Comparison of ENCODE assay signal across 8 cellular contexts in genomic region chr16:84532299-84532724, GRCh38. TPM values are rescaled to one million over a fixed set of nuclear protein-coding genes. Genes with fewer than 3 reads are reported as not detected.
DNase-seq lines count a peak whose midpoint lies in the region; ATAC-seq and TF ChIP-seq lines count a peak whose summit lies in the region.

No MANE protein-coding gene starts in this region.

- DNase-seq in NCI-H2171 treated with DMSO at 0.1 percent for 48 hours (lab: John Stamatoyannopoulos, UW) (peak; percentile 37), NCI-H2171 (lab: John Stamatoyannopoulos, UW) (no peak), lower lobe of right lung (no peak), uterus (peak; percentile 61 to 74), GM13977 (ENCODE audit: low spot score) (no peak), NCI-H146 (lab: John Stamatoyannopoulos, UW) (no peak), NCI-H2107 (lab: John Stamatoyannopoulos, UW) (no peak)

- H3K27me3 ChIP-seq in duodenal mucosa (ENCODE audit: control insufficient read depth in 1 of 2, insufficient read depth in 2 of 2, low read length in 2 of 2) (no peaks in the 10 kb centered on the region), lower lobe of right lung (ENCODE audit: low read depth) (no peaks in the 10 kb centered on the region), uterus (no peaks in the 10 kb centered on the region)

- TF ChIP-seq POLR2A in uterus (IDR thresholded peaks at IDR 0.05), result no peak

- H3K4me3 ChIP-seq in duodenal mucosa (ENCODE audit: low read depth in 1 of 2, low read length in 2 of 2), result no peak overlapping the region
- H3K4me3 ChIP-seq in lower lobe of right lung, result no peak overlapping the region
- no peak overlapping the region for H3K4me3 ChIP-seq in uterus

- no peak overlapping the region for H3K9ac ChIP-seq in duodenal mucosa (ENCODE audit: low read depth in 1 of 2, low read length in 2 of 2)

- intact Hi-C loops in lower lobe of right lung (cut with DNase I) (no loop called here), uterus (cut with DNase I; ENCODE audit: low total_unique reads) (no loop called here)

- ATAC-seq in lower lobe of right lung, result peak; percentile 82 to 83

- H3K9me3 ChIP-seq in duodenal mucosa (ENCODE audit: control insufficient read depth in 1 of 2, low read length in 2 of 2), result peaks cover 0 to 7% of the 10 kb centered on the region in 2 donors
- H3K9me3 ChIP-seq in lower lobe of right lung, result no peaks in the 10 kb centered on the region
- no peaks in the 10 kb centered on the region for H3K9me3 ChIP-seq in uterus

- in situ Hi-C loops in GM13977 (cut with MboI; ENCODE audit: low pct_unique_long_range_greater_than_20kb, low sequenced_read_pairs, unreplicated experiment), result no loop called here

- peak overlapping the region; percentile 67 for H3K27ac ChIP-seq in duodenal mucosa (ENCODE audit: low read depth, low read length)
- peak overlapping the region; percentile 79 for H3K27ac ChIP-seq in lower lobe of right lung
- H3K27ac ChIP-seq in uterus, result peak overlapping the region; percentile 61 to 73

- no peak for TF ChIP-seq CTCF in lower lobe of right lung (IDR thresholded peaks at IDR 0.05)
- TF ChIP-seq CTCF in uterus (IDR thresholded peaks at IDR 0.05), result no peak
- no peak for TF ChIP-seq CTCF in GM13977 (IDR thresholded peaks at IDR 0.05; ENCODE audit: extremely low read depth, insufficient read depth, missing control alignments)

- no peaks in the 10 kb centered on the region for H3K36me3 ChIP-seq in duodenal mucosa (ENCODE audit: control insufficient read depth in 1 of 2, insufficient read depth in 2 of 2, low read length in 2 of 2)
- H3K36me3 ChIP-seq in lower lobe of right lung, result no peaks in the 10 kb centered on the region
- H3K36me3 ChIP-seq in uterus, result no peaks in the 10 kb centered on the region

- H3K4me1 ChIP-seq in duodenal mucosa (ENCODE audit: control insufficient read depth in 1 of 2, insufficient read depth in 2 of 2, low read length in 2 of 2), result peaks cover 10 to 24% of the 10 kb centered on the region in 2 donors
- peaks cover 38% of the 10 kb centered on the region for H3K4me1 ChIP-seq in lower lobe of right lung
- H3K4me1 ChIP-seq in uterus, result peaks cover 8 to 16% of the 10 kb centered on the region in 2 donors

RNA-seq across cellular contexts. Expression of gene MEAK7, which starts 27.9 kb away (rescaled TPM):
- total RNA-seq in lower lobe of right lung (13.0 TPM), uterus (10 to 100 TPM; 11.3 to 26.8 (median 21.4) TPM)

Comparison
In these comparisons a context has a peak if more than half of its experiments do, and no peak if none do; other contexts are left out.
1. DNase-seq: peak in NCI-H2171 treated with DMSO at 0.1 percent for 48 hours (single experiment) and uterus (2 of 2); none in NCI-H2171 (single experiment), lower lobe of right lung (single experiment), GM13977 (single experiment), NCI-H146 (single experiment) and NCI-H2107 (single experiment).
2. Peak in every context shown above with its lines, with median percentiles within 50 percentile points of each other: H3K27ac ChIP-seq.